In genomic region chr6:28693751-28694443, GRCh38 we compare ENCODE assay signal across 13 cellular contexts.
DNase-seq lines count a peak whose midpoint lies in the region; ATAC-seq and TF ChIP-seq lines count a peak whose summit lies in the region.
"Had no signal": no experiment of that assay in that cellular context is flagged by ENCODE, and none has a peak within 500 bp of the region (broad histone marks: within the 10 kb centered on the region; RNA-seq: fewer than 3 reads in every experiment).

No MANE protein-coding gene starts in this region.

- H3K36me3 ChIP-seq in GM23248 (ENCODE audit: low read depth) (no peaks in the 10 kb centered on the region), IMR-90 (ENCODE audit: control insufficient read depth, insufficient read depth, low read length) (no peaks in the 10 kb centered on the region), neural cell (ENCODE audit: insufficient read depth, low read length) (no peaks in the 10 kb centered on the region), ascending aorta (no peaks in the 10 kb centered on the region)

- POLR2A ChIA-PET in IMR-90 (lab: Charles Lee; ENCODE audit: unreplicated experiment): no interaction called here

- H3K27ac Mint-ChIP-seq in effector memory CD8-positive, alpha-beta T cell: no peak overlapping the region
- H3K27ac Mint-ChIP-seq: activated T-cell treated with anti-CD3 and anti-CD28 coated beads, Interleukin-2, amount 50 U/mL, for 24 hours had no signal

- H3K4me1 Mint-ChIP-seq in effector memory CD8-positive, alpha-beta T cell (ENCODE audit: low read depth in 2 of 2): peaks cover 0 to 3% of the 10 kb centered on the region in 2 donors

- H4K20me1 ChIP-seq in GM23248 (ENCODE audit: insufficient read depth) (no peaks in the 10 kb centered on the region), IMR-90 (ENCODE audit: insufficient read depth, low read length) (no peaks in the 10 kb centered on the region), neural cell (ENCODE audit: insufficient read depth) (no peaks in the 10 kb centered on the region)

- no peak overlapping the region for H2BK5ac ChIP-seq in IMR-90 (ENCODE audit: low read depth, low read length, poor library complexity, severe bottlenecking)

- no peaks in the 10 kb centered on the region for H3K79me1 ChIP-seq in IMR-90 (ENCODE audit: low read depth in 1 of 2, low read length in 2 of 2)

- no TSS peak for BruUV-seq in IMR-90 (replicated peaks; lab: Mats Ljungman, UMichigan)

- H3K4me3 Mint-ChIP-seq in effector memory CD8-positive, alpha-beta T cell: no peak overlapping the region
- H3K4me3 Mint-ChIP-seq: activated T-cell treated with anti-CD3 and anti-CD28 coated beads, Interleukin-2, amount 50 U/mL, for 24 hours had no signal

- no peak overlapping the region for H4K8ac ChIP-seq in IMR-90 (ENCODE audit: low read depth in 2 of 2, low read length in 2 of 2)

- H3K79me2 ChIP-seq in GM23248 (ENCODE audit: insufficient read depth) (no peaks in the 10 kb centered on the region), neural cell (replicated peaks; ENCODE audit: insufficient read depth, low read length) (no peaks in the 10 kb centered on the region)

- ATAC-seq in IMR-90 (ENCODE audit: low read depth): no peak
- no peak for ATAC-seq in effector memory CD8-positive, alpha-beta T cell (replicated peaks)

- dilution Hi-C loops in IMR-90 (cut with HindIII; ENCODE audit: low sequenced_read_pairs, unreplicated experiment): no loop called here

- no peak overlapping the region for H4K91ac ChIP-seq in IMR-90 (ENCODE audit: insufficient read depth, low read depth, low read length)

- H2AFZ ChIP-seq in GM23248 (no peak overlapping the region), IMR-90 (replicated peaks; ENCODE audit: low read length, poor library complexity) (no peak overlapping the region), neural cell (ENCODE audit: low read depth, low read length) (no peak overlapping the region)

- peaks cover 6% of the 10 kb centered on the region for H3K36me3 Mint-ChIP-seq in effector memory CD8-positive, alpha-beta T cell (ENCODE audit: insufficient read depth)
- H3K36me3 Mint-ChIP-seq: CD8-positive, alpha-beta memory T cell had no signal

- in situ Hi-C loops in GM23248 (cut with MboI): loop anchor here (25.0 kb wide), 1 partner anchor 893 kb away; the partner anchor contains the start of gene OR2H2
- in situ Hi-C loops in IMR-90 (cut with MboI; ENCODE audit: low sequenced_read_pairs): no loop called here

- no peak overlapping the region for H3K27ac ChIP-seq in GM23248
- no peak overlapping the region for H3K27ac ChIP-seq in IMR-90 (ENCODE audit: insufficient read depth, low read length)
- no peak overlapping the region for H3K27ac ChIP-seq in neural cell (ENCODE audit: low read length)
- no peak overlapping the region for H3K27ac ChIP-seq in ascending aorta
- H3K27ac ChIP-seq: skin epidermis had no signal

- no peak overlapping the region for H3K56ac ChIP-seq in IMR-90 (ENCODE audit: extremely low read depth, insufficient read depth, low read length)

- no peak for TF ChIP-seq EP300 in neural cell (conservative IDR thresholded peaks at IDR 0.05; ENCODE audit: poor library complexity, severe bottlenecking)

- TF ChIP-seq CTCF in IMR-90 (conservative IDR thresholded peaks at IDR 0.05; ENCODE audit: low read depth, low read length) (no peak), fibroblast of mammary gland (conservative IDR thresholded peaks at IDR 0.05; ENCODE audit: control insufficient read depth, insufficient read depth, low read depth, low read length) (no peak), neural cell (IDR thresholded peaks at IDR 0.05; ENCODE audit: poor library complexity, severe bottlenecking) (no peak), ascending aorta (IDR thresholded peaks at IDR 0.05) (no peak)

- no peak overlapping the region for H3K4ac ChIP-seq in IMR-90 (ENCODE audit: low read depth, low read length)

- no peak overlapping the region for H3K18ac ChIP-seq in IMR-90 (ENCODE audit: low read depth, low read length)

- no peaks in the 10 kb centered on the region for H3K9me1 ChIP-seq in IMR-90 (ENCODE audit: insufficient read depth, low read length)

- H3K9ac ChIP-seq in GM23248: no peak overlapping the region
- no peak overlapping the region for H3K9ac ChIP-seq in IMR-90 (ENCODE audit: low read depth, low read length)
- no peak overlapping the region for H3K9ac ChIP-seq in neural cell (ENCODE audit: low read length)

- no peak overlapping the region for H2BK20ac ChIP-seq in IMR-90 (ENCODE audit: low read depth, low read length)

- no peak overlapping the region for H3K14ac ChIP-seq in IMR-90 (replicated peaks; ENCODE audit: low read depth, low read length)

- H3K9me3 Mint-ChIP-seq in effector memory CD8-positive, alpha-beta T cell: no peaks in the 10 kb centered on the region
- H3K9me3 Mint-ChIP-seq: activated T-cell treated with anti-CD3 and anti-CD28 coated beads, Interleukin-2, amount 50 U/mL, for 24 hours had no signal

- 0 out of 2 replicates have a peak overlapping the region, but pooled peaks have one; percentile 15 for H3K4me3 ChIP-seq in GM23248
- H3K4me3 ChIP-seq in IMR-90 (ENCODE audit: insufficient read depth, low read depth, low read length): no peak overlapping the region
- peak overlapping the region; percentile 23 for H3K4me3 ChIP-seq in fibroblast of mammary gland (ENCODE audit: control insufficient read depth, low read depth, low read length)
- H3K4me3 ChIP-seq in neural cell (ENCODE audit: low read length): peak overlapping the region; percentile 57
- H3K4me3 ChIP-seq in ascending aorta: no peak overlapping the region
- H3K4me3 ChIP-seq: skin epidermis had no signal

- TF ChIP-seq RAD21 in IMR-90 (IDR thresholded peaks at IDR 0.05; ENCODE audit: low read length) (no peak), neural cell (conservative IDR thresholded peaks at IDR 0.05) (no peak)

- intact Hi-C loops in IMR-90 (cut with micrococcal nuclease) (no loop called here), ascending aorta (cut with DNase I) (no loop called here)

- TF ChIP-seq POLR2A in IMR-90 (IDR thresholded peaks at IDR 0.05; ENCODE audit: low read depth, low read length): no peak

- H3K9me3 ChIP-seq in GM23248 (ENCODE audit: low read depth) (no peaks in the 10 kb centered on the region), IMR-90 (ENCODE audit: control insufficient read depth, insufficient read depth, low read length) (no peaks in the 10 kb centered on the region), neural cell (ENCODE audit: low read length) (no peaks in the 10 kb centered on the region), ascending aorta (no peaks in the 10 kb centered on the region)

- H3K9me2 ChIP-seq in GM23248 (ENCODE audit: insufficient read depth) (no peaks in the 10 kb centered on the region), neural cell (ENCODE audit: insufficient read depth, low read length) (no peaks in the 10 kb centered on the region)

- no peak overlapping the region for H2AK5ac ChIP-seq in IMR-90 (ENCODE audit: low read depth, low read length)

- CTCF ChIA-PET in IMR-90 (lab: Yijun Ruan, JAX): interaction anchor here (1.1 kb wide), 1 partner anchor 322 kb away, joined by 3 read pairs; no protein-coding TSS in a partner anchor

- no peak overlapping the region for H3K4me2 ChIP-seq in GM23248 (ENCODE audit: unreplicated experiment)
- H3K4me2 ChIP-seq in IMR-90 (ENCODE audit: low read depth, low read length): peak overlapping the region; percentile 50; the same call in 1 of the 2 replicates
- peak overlapping the region; percentile 38 for H3K4me2 ChIP-seq in neural cell (ENCODE audit: low read length)

- H2AK9ac ChIP-seq in IMR-90 (replicated peaks; ENCODE audit: low read depth, low read length, poor library complexity): no peak overlapping the region

- no peak overlapping the region for H2BK120ac ChIP-seq in IMR-90 (ENCODE audit: low read depth, low read length)

- H3K27me3 ChIP-seq in GM23248 (replicated peaks; ENCODE audit: insufficient read depth): peaks cover 77% of the 10 kb centered on the region
- peaks cover 28% of the 10 kb centered on the region for H3K27me3 ChIP-seq in IMR-90 (ENCODE audit: control insufficient read depth, insufficient read depth, low read length)
- H3K27me3 ChIP-seq in neural cell (ENCODE audit: insufficient read depth, low read depth, low read length): peaks cover 28% of the 10 kb centered on the region
- H3K27me3 ChIP-seq in ascending aorta: no peaks in the 10 kb centered on the region

- no peak overlapping the region for H3K23ac ChIP-seq in IMR-90 (ENCODE audit: low read depth, low read length)

- H3K4me1 ChIP-seq in GM23248 (ENCODE audit: insufficient read depth) (no peaks in the 10 kb centered on the region), IMR-90 (ENCODE audit: control insufficient read depth, insufficient read depth, low read length) (no peaks in the 10 kb centered on the region), ascending aorta (no peaks in the 10 kb centered on the region)

- 7 to 8% methylated on average over 26 of the region's 26 CpGs for WGBS in GM23248 (ENCODE audit: low coverage in 1 of 2, low lambda C conversion rate in 2 of 2, missing lambda C conversion rate in 2 of 2), 2 experiments
- WGBS in IMR-90 (ENCODE audit: extremely low coverage in 2 of 2, insufficient read length in 1 of 2), 2 experiments: 10% methylated on average over 7 of the region's 26 CpGs; no CpG with 5 or more reads in 1 of the 2 experiments

- peak; percentile 23 for DNase-seq in GM23248
- no peak for DNase-seq in IMR-90
- no peak for DNase-seq in fibroblast of mammary gland (ENCODE audit: low read depth)
- no peak for DNase-seq in effector memory CD8-positive, alpha-beta T cell
- DNase-seq in hepatic stellate cell (ENCODE audit: low spot score): no peak
- no peak for DNase-seq in ascending aorta (ENCODE audit: low spot score in 2 of 2)
- DNase-seq: activated CD4-positive, alpha-beta T cell treated with anti-CD3 and anti-CD28 coated beads for 1 hour; activated T-cell treated with anti-CD3 and anti-CD28 coated beads, Interleukin-2, amount 50 U/mL, for 24 hours; CD8-positive, alpha-beta memory T cell; hippocampal formation; NCI-H2081 had no signal

- H2BK15ac ChIP-seq in IMR-90 (ENCODE audit: low read depth, low read length): no peak overlapping the region

- H3K27me3 Mint-ChIP-seq in effector memory CD8-positive, alpha-beta T cell: peaks cover 91 to 96% of the 10 kb centered on the region in 2 donors

- H3F3A ChIP-seq in GM23248 (ENCODE audit: insufficient read depth) (no peaks in the 10 kb centered on the region), neural cell (ENCODE audit: insufficient read depth, low read length, poor library complexity, severe bottlenecking) (no peaks in the 10 kb centered on the region)

- no peak overlapping the region for H4K5ac ChIP-seq in IMR-90 (ENCODE audit: low read depth, low read length)

TF ChIP-seq in IMR-90, 13 proteins besides CTCF, POLR2A, EP300 and RAD21 (continues in another document):
- TF ChIP-seq MAFK (IDR thresholded peaks at IDR 0.05; ENCODE audit: low read depth, low read length) (no peak), NFE2L2 (IDR thresholded peaks at IDR 0.05; ENCODE audit: low read depth, low read length) (no peak), MXI1 (IDR thresholded peaks at IDR 0.05; ENCODE audit: borderline replicate concordance, low read depth, low read length) (no peak)

TF ChIP-seq in neural cell, 6 proteins besides CTCF, POLR2A, EP300 and RAD21 (continues in another document):
- TF ChIP-seq EZH2 (IDR thresholded peaks at IDR 0.05; ENCODE audit: borderline replicate concordance, insufficient read depth, low read length, poor library complexity, severe bottlenecking): no peak
- no peak for TF ChIP-seq POLR2AphosphoS5 (IDR thresholded peaks at IDR 0.05)
- TF ChIP-seq TAF1 (IDR thresholded peaks at IDR 0.05; ENCODE audit: low read depth): no peak

Comparison
In these comparisons a context has a peak if more than half of its experiments do, and no peak if none do; other contexts are left out.
1. H3K4me3 ChIP-seq: peak in GM23248 (single experiment), fibroblast of mammary gland (single experiment) and neural cell (single experiment); none in IMR-90 (single experiment) and ascending aorta (0 of 2).